In the genomic region with DNA sequence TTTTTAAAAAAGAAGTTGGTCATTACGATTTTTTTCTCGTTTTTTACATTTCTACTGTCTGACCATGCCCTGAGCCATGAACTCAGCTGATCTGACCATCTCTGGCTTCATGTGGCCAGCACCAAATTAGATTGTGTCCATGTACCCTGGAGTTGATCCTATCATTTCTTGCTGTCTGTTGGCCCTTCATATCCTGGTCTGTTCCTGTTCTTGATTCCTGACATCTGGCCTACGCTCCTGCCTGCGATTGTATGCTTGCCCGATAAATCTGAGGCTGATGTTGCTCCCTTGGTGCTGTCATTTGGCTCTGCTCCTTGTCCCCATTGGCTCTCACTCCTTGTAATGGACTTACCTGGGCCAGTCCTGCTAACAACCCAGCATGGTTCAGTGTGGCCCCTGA, we compare ENCODE assay signal across 19 cellular contexts.
A peak's percentile ranks its signal among the peaks of the same experiment; 100 is the strongest.
DNase-seq lines count a peak whose midpoint lies in the region; ATAC-seq and TF ChIP-seq lines count a peak whose summit lies in the region.
"Had no signal": no experiment of that assay in that cellular context is flagged by ENCODE, and none has a peak within 500 bp of the region (broad histone marks: within the 10 kb centered on the region; RNA-seq: fewer than 3 reads in every experiment).

No MANE protein-coding gene starts in this region.

- TF ChIP-seq CTCF in BE2C (IDR thresholded peaks at IDR 0.05; ENCODE audit: low read depth, low read length), result no peak
- TF ChIP-seq CTCF in gastroesophageal sphincter (IDR thresholded peaks at IDR 0.05), result no peak

- H3K4me3 ChIP-seq in BE2C (ENCODE audit: low read depth, low read length) (peak overlapping the region; percentile 9; the same call in 1 of the 2 replicates), gastroesophageal sphincter (no peak overlapping the region)
- H3K4me3 ChIP-seq: GM23338, MG63, Peyer's patch had no signal

- 57 to 80% methylated on average over 1 to 5 of the region's 5 CpGs for WGBS in gastroesophageal sphincter (ENCODE audit: low coverage in 1 of 2), 2 donors

- DNase-seq in BE2C (peak; percentile 65), sciatic nerve (ENCODE audit: low spot score) (no peak), dedifferentiated amniotic fluid mesenchymal stem cell (ENCODE audit: extremely low spot score) (no peak), mesenteric fat pad (ENCODE audit: low spot score) (no peak)
- DNase-seq in activated CD4-positive, alpha-beta T cell treated with anti-CD3 and anti-CD28 coated beads, Interleukin-2, amount 50 U/mL, for 1 hour, result no peak
- DNase-seq: Karpas-422; MG63; NCI-H1048; NCI-H1436; NCI-H1930; NCI-H446 treated with DMSO at 0.1 percent for 48 hours; NK-92 treated with Interleukin-12 subunit alpha and Interleukin-12 subunit beta, amount 100 ng/mL, for 24 hours; Peyer's patch; SHP77 had no signal

- ATAC-seq in SK-N-SH treated with all-trans-retinoic acid at 6 μM for 48 hours (no peak; the same call in 2 of the 3 replicates), gastroesophageal sphincter (no peak), sciatic nerve (peak; percentile 23)
- ATAC-seq: GM23338, HCT116 had no signal

- H3K27me3 ChIP-seq in BE2C, result no peaks in the 10 kb centered on the region
- no peaks in the 10 kb centered on the region for H3K27me3 ChIP-seq in gastroesophageal sphincter
- H3K27me3 ChIP-seq: MG63, Peyer's patch had no signal

- intact Hi-C loops in sciatic nerve (cut with DNase I), result no loop called here

- TF ChIP-seq EP300 in gastroesophageal sphincter (IDR thresholded peaks at IDR 0.05), result no peak

- H3K36me3 ChIP-seq in BE2C (no peaks in the 10 kb centered on the region), gastroesophageal sphincter (no peaks in the 10 kb centered on the region)
- H3K36me3 ChIP-seq: MG63, Peyer's patch had no signal

- peaks cover 17% of the 10 kb centered on the region for H3K4me1 ChIP-seq in BE2C
- peaks cover 0 to 34% (median 0%) of the 10 kb centered on the region in 3 donors for H3K4me1 ChIP-seq in gastroesophageal sphincter
- H3K4me1 ChIP-seq: Peyer's patch had no signal

- peak overlapping the region in 3 of 4 donors; percentile 0 to 48 (median 41) for H3K27ac ChIP-seq in gastroesophageal sphincter
- H3K27ac ChIP-seq: C4-2B, Peyer's patch had no signal

- TF ChIP-seq POLR2A in gastroesophageal sphincter (IDR thresholded peaks at IDR 0.05), result no peak

- H3K9me3 ChIP-seq in BE2C, result no peaks in the 10 kb centered on the region
- no peaks in the 10 kb centered on the region for H3K9me3 ChIP-seq in gastroesophageal sphincter
- H3K9me3 ChIP-seq: MG63, Peyer's patch had no signal

TF ChIP-seq in SK-N-SH treated with all-trans-retinoic acid at 6 μM for 48 hours, 23 proteins besides CTCF, POLR2A, EP300 and RAD21:
- no peak for TF ChIP-seq ISL1 (CRISPR knock-in tag; IDR thresholded peaks at IDR 0.05)
- TF ChIP-seq ZC3H10 (CRISPR knock-in tag; IDR thresholded peaks at IDR 0.05), result no peak
- TF ChIP-seq ZNF70 (CRISPR knock-in tag; IDR thresholded peaks at IDR 0.05), result no peak
- no peak for TF ChIP-seq SNAI2 (CRISPR knock-in tag; IDR thresholded peaks at IDR 0.05)
- no peak for TF ChIP-seq RARB (CRISPR knock-in tag; IDR thresholded peaks at IDR 0.05)
- peak; percentile 61; the same call in 1 of the 2 replicates for TF ChIP-seq TCF4 (CRISPR knock-in tag; IDR thresholded peaks at IDR 0.05; ENCODE audit: borderline replicate concordance)
- TF ChIP-seq, protein P1, sequence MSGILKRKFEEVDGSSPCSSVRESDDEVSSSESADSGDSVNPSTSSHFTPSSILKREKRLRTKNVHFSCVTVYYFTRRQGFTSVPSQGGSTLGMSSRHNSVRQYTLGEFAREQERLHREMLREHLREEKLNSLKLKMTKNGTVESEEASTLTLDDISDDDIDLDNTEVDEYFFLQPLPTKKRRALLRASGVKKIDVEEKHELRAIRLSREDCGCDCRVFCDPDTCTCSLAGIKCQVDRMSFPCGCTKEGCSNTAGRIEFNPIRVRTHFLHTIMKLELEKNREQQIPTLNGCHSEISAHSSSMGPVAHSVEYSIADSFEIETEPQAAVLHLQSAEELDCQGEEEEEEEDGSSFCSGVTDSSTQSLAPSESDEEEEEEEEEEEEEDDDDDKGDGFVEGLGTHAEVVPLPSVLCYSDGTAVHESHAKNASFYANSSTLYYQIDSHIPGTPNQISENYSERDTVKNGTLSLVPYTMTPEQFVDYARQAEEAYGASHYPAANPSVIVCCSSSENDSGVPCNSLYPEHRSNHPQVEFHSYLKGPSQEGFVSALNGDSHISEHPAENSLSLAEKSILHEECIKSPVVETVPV (CRISPR knock-in tag; IDR thresholded peaks at IDR 0.05), result no peak
- no peak for TF ChIP-seq ZFP30 (CRISPR knock-in tag; IDR thresholded peaks at IDR 0.05)
- no peak for TF ChIP-seq TOX (CRISPR knock-in tag; IDR thresholded peaks at IDR 0.05; ENCODE audit: borderline replicate concordance)
- TF ChIP-seq GLIS3 (CRISPR knock-in tag; IDR thresholded peaks at IDR 0.05), result no peak
- TF ChIP-seq, protein P2, sequence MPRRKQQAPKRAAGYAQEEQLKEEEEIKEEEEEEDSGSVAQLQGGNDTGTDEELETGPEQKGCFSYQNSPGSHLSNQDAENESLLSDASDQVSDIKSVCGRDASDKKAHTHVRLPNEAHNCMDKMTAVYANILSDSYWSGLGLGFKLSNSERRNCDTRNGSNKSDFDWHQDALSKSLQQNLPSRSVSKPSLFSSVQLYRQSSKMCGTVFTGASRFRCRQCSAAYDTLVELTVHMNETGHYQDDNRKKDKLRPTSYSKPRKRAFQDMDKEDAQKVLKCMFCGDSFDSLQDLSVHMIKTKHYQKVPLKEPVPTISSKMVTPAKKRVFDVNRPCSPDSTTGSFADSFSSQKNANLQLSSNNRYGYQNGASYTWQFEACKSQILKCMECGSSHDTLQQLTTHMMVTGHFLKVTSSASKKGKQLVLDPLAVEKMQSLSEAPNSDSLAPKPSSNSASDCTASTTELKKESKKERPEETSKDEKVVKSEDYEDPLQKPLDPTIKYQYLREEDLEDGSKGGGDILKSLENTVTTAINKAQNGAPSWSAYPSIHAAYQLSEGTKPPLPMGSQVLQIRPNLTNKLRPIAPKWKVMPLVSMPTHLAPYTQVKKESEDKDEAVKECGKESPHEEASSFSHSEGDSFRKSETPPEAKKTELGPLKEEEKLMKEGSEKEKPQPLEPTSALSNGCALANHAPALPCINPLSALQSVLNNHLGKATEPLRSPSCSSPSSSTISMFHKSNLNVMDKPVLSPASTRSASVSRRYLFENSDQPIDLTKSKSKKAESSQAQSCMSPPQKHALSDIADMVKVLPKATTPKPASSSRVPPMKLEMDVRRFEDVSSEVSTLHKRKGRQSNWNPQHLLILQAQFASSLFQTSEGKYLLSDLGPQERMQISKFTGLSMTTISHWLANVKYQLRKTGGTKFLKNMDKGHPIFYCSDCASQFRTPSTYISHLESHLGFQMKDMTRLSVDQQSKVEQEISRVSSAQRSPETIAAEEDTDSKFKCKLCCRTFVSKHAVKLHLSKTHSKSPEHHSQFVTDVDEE (CRISPR knock-in tag; IDR thresholded peaks at IDR 0.05), result 0 out of 2 replicates have a peak, but pooled peaks have one; percentile 42
TF ChIP-seq in SK-N-SH treated with all-trans-retinoic acid at 6 μM for 48 hours: peak in this region for 2.
